ENCODE assay signal across 8 cellular contexts in the genomic region with DNA sequence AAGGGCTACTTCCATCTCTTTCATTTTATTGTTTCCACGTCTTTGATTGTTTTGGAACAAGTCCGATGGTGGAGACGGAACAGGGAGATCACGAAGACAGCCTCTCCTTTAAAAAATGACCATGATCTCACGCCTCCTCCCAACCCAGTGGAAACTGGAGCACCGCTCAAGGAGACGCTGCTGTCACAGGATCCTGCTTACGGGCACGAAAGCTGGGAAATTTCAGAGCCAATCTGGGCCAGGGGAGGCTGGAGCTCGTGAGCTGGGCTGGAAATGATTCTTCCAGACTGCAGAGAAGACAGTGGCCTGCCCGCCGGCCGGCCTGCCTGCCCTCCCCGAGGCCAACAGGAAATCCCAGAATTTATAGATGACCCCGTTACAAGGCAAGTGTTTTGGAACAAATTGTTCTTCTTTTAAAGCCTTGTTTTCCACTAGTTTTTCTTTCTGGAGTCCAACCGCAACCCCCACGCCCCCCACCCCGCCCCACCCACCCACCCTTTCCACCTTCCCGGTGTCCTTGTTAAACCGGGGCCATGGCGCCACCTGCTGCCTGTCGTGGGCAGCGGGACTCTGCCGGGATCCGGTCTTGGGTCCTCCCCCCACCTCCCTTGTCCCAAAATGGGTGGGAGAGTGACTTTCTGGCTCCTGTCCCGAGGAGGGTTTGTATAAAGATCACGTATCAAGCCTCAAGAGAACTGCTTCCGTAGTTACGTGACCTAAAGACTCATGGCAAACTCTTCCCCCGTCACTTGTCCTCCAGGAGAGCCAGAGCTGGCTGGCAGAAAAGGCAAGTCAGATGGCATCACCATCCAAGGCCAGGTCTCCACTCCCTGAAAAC. TPM values are rescaled to one million over a fixed set of nuclear protein-coding genes. Genes with fewer than 3 reads are reported as not detected.
A peak's percentile ranks its signal among the peaks of the same experiment; 100 is the strongest.
DNase-seq lines count a peak whose midpoint lies in the region; ATAC-seq and TF ChIP-seq lines count a peak whose summit lies in the region.

No MANE protein-coding gene starts in this region.

- DNase-seq in SK-MEL-5 (ENCODE audit: low read depth, low spot score): peak; percentile 66
- peak; percentile 89 for DNase-seq in adipocyte (ENCODE audit: low read depth)
- DNase-seq in cardiac muscle cell (ENCODE audit: low read depth in 1 of 2, low spot score in 1 of 2): peak; percentile 77 to 87
- DNase-seq in posterior cingulate gyrus: peak; percentile 26 to 94 (median 70)
- peak; percentile 79 to 86 for DNase-seq in tibial nerve (ENCODE audit: low spot score in 2 of 2)

- H3K79me2 ChIP-seq in ACC112 (ENCODE audit: control insufficient read depth, insufficient read depth, low read length, unreplicated experiment): no peaks in the 10 kb centered on the region

- H3K36me3 ChIP-seq in ACC112 (ENCODE audit: insufficient read depth, low read length) (no peaks in the 10 kb centered on the region), adipocyte (ENCODE audit: control insufficient read depth, insufficient read depth, low read length, severe bottlenecking) (no peaks in the 10 kb centered on the region), cardiac muscle cell (no peaks in the 10 kb centered on the region), tibial nerve (no peaks in the 10 kb centered on the region)

- peak overlapping the region; percentile 82 for H3K27ac ChIP-seq in ACC112 (ENCODE audit: low read depth, low read length)
- H3K27ac ChIP-seq in cardiac muscle cell: no peak overlapping the region
- peak overlapping the region; percentile 30 to 90 (median 74) for H3K27ac ChIP-seq in tibial nerve

- peak overlapping the region; percentile 88 for H2AFZ ChIP-seq in ACC112 (ENCODE audit: low read length, unreplicated experiment)

- 4 to 7% methylated on average over 27 to 30 of the region's 30 CpGs for WGBS in tibial nerve, 2 donors

- peak overlapping the region; percentile 81 for H3K9ac ChIP-seq in adipocyte (ENCODE audit: low read length)

- intact Hi-C loops in posterior cingulate gyrus (cut with DNase I): loop anchor here (5.0 kb wide), 2 partner anchors 322 to 602 kb away; partner anchors contain the start of gene MED13L

- TF ChIP-seq CTCF in GM12874 (IDR thresholded peaks at IDR 0.05; ENCODE audit: insufficient read depth, low read depth, low read length) (peak; percentile 54), cardiac muscle cell (IDR thresholded peaks at IDR 0.05; ENCODE audit: low read depth, low read length) (peak; percentile 66), tibial nerve (IDR thresholded peaks at IDR 0.05) (peak; percentile 52 to 76 (median 67))

- peak in 1 of 2 donors; percentile 27 for TF ChIP-seq POLR2A in tibial nerve (IDR thresholded peaks at IDR 0.05)

- TF ChIP-seq EP300 in tibial nerve (IDR thresholded peaks at IDR 0.05): peak in 1 of 2 donors; percentile 83

- peaks cover 37% of the 10 kb centered on the region for H3K4me1 ChIP-seq in ACC112 (ENCODE audit: control insufficient read depth, insufficient read depth, low read length, unreplicated experiment)
- H3K4me1 ChIP-seq in adipocyte (ENCODE audit: control insufficient read depth, insufficient read depth, low read length): peaks cover 61% of the 10 kb centered on the region
- peaks cover 13% of the 10 kb centered on the region for H3K4me1 ChIP-seq in cardiac muscle cell (ENCODE audit: low read depth)
- peaks cover 0 to 48% (median 11%) of the 10 kb centered on the region in 4 donors for H3K4me1 ChIP-seq in tibial nerve

- no peak for ATAC-seq in GM21390 (IDR thresholded peaks at IDR 0.05; ENCODE audit: unreplicated experiment)

- H3K27me3 ChIP-seq in ACC112 (ENCODE audit: insufficient read depth, low read length) (no peaks in the 10 kb centered on the region), adipocyte (replicated peaks; ENCODE audit: control insufficient read depth, insufficient read depth, low read length) (no peaks in the 10 kb centered on the region), cardiac muscle cell (no peaks in the 10 kb centered on the region), tibial nerve (no peaks in the 10 kb centered on the region)

- in situ Hi-C loops in SK-MEL-5 (cut with HindIII; ENCODE audit: low pct_unique_long_range_greater_than_20kb, low sequenced_read_pairs): no loop called here

- peak overlapping the region; percentile 70 for H3K4me3 ChIP-seq in ACC112 (ENCODE audit: low read depth, low read length)
- H3K4me3 ChIP-seq in adipocyte (ENCODE audit: low read length): peak overlapping the region; percentile 66
- H3K4me3 ChIP-seq in cardiac muscle cell: peak overlapping the region; percentile 6
- peak overlapping the region; percentile 6 to 46 (median 25) for H3K4me3 ChIP-seq in tibial nerve

- H3K9me3 ChIP-seq in adipocyte (ENCODE audit: control insufficient read depth, low read length) (no peaks in the 10 kb centered on the region), cardiac muscle cell (ENCODE audit: low read depth) (no peaks in the 10 kb centered on the region), tibial nerve (no peaks in the 10 kb centered on the region)

RNA-seq across cellular contexts. Expression of gene MAP1LC3B2, which starts 40.3 kb away (rescaled TPM):
- total RNA-seq in SK-MEL-5 (2014; rRNA removed; shearing (Covaris generic)): not detected in 2 replicates
- polyA plus RNA-seq in SK-MEL-5 (2015; cell fraction: cytosol; rRNA removed): 1.5 TPM in 2 replicates
- not detected in 2 replicates for polyA plus RNA-seq in SK-MEL-5 (2015; cell fraction: nucleus; rRNA removed)
- total RNA-seq in cardiac muscle cell: 2.3 and 2.4 TPM in 2 replicates
- polyA plus RNA-seq in cardiac muscle cell: 7.2 and 14.9 TPM in 2 replicates
- 1 to 10 TPM in 1 of 4 donors, under 1 TPM in 1, not detected in 2; 0.98 to 1.7 TPM for total RNA-seq in tibial nerve

Comparison
In these comparisons a context has a peak if more than half of its experiments do, and no peak if none do; other contexts are left out.
1. H3K4me3 ChIP-seq: peak in every context shown above with its lines; median percentile 70 in ACC112; 66 in adipocyte; 25 in tibial nerve; 6 in cardiac muscle cell.